Comparison of ENCODE assay signal across 12 cellular contexts in the genomic region with DNA sequence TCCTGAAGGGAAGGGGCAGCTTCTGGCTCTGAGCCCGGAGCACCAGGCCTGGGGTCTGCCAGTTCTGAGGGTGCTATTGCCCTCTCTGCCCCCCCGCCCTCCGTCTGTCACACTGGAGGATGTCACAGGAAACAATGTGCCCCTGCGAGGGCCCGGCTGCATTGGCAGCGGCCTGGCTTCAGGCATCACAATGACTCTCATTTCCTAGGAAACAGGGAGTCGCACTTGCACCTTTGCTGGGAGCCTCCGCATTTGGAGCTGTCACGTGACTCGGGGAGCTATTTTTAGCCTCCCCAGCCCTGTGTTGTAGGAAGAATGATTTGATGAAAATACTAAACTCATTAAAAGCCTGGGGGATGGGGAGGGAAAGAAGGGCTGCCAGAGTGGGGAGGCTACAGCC.
A peak's percentile ranks its signal among the peaks of the same experiment; 100 is the strongest.
DNase-seq lines count a peak whose midpoint lies in the region; ATAC-seq, FAIRE-seq and TF ChIP-seq lines count a peak whose summit lies in the region.
"Had no signal": no experiment of that assay in that cellular context is flagged by ENCODE, and none has a peak within 500 bp of the region (broad histone marks: within the 10 kb centered on the region; RNA-seq: fewer than 3 reads in every experiment).

No MANE protein-coding gene starts in this region.

- H3K4me1 ChIP-seq in GM23248 (ENCODE audit: insufficient read depth) (no peaks in the 10 kb centered on the region), heart right ventricle (peaks cover 0 to 24% (median 12%) of the 10 kb centered on the region in 9 donors)

- H2AFZ ChIP-seq in GM23248, result no peak overlapping the region

- no peak overlapping the region for H3K9ac ChIP-seq in GM23248

- ATAC-seq in heart right ventricle (peak; percentile 29 to 87 (median 77)), GM18502 (IDR thresholded peaks at IDR 0.05; ENCODE audit: poor library complexity, unreplicated experiment) (no peak), left colon (no peak)
- ATAC-seq: CD8-positive, alpha-beta T cell had no signal

- no peaks in the 10 kb centered on the region for H3K36me3 ChIP-seq in GM23248 (ENCODE audit: low read depth)
- H3K36me3 ChIP-seq in heart right ventricle, result no peaks in the 10 kb centered on the region

- H3K27me3 ChIP-seq in GM23248 (replicated peaks; ENCODE audit: insufficient read depth) (no peaks in the 10 kb centered on the region; the same call in 1 of the 2 replicates), heart right ventricle (no peaks in the 10 kb centered on the region)

- no peaks in the 10 kb centered on the region for H3K79me2 ChIP-seq in GM23248 (ENCODE audit: insufficient read depth)

- no peaks in the 10 kb centered on the region for H3F3A ChIP-seq in GM23248 (ENCODE audit: insufficient read depth)

- no peak for FAIRE-seq in H54 (lab: Jason Lieb, UNC)

- intact Hi-C loops in heart right ventricle (cut with DNase I), result no loop called here
- intact Hi-C loops in left colon (cut with DNase I, micrococcal nuclease), result no loop called here

- peak; percentile 37 for DNase-seq in GM23248
- peak; percentile 17 for DNase-seq in NCI-H748 treated with DMSO at 0.1 percent for 48 hours (lab: John Stamatoyannopoulos, UW)
- peak; percentile 33 to 47 for DNase-seq in heart right ventricle
- DNase-seq in putamen (ENCODE audit: low spot score), result peak; percentile 68
- no peak for DNase-seq in effector CD4-positive, alpha-beta T cell
- no peak for DNase-seq in left colon
- no peak for DNase-seq in H54 (ENCODE audit: insufficient read length, low spot score)
- DNase-seq: activated naive CD4-positive, alpha-beta T cell; CD8-positive, alpha-beta T cell; NCI-H2029 treated with DMSO at 0.1 percent for 48 hours; stimulated activated naive CD4-positive, alpha-beta T cell treated with Interleukin-2 at 50 U/mL for 16 hours had no signal

- H3K9me3 ChIP-seq in GM23248 (ENCODE audit: low read depth), result no peaks in the 10 kb centered on the region
- peaks cover 0 to 6% (median 0%) of the 10 kb centered on the region in 11 donors for H3K9me3 ChIP-seq in heart right ventricle

- no peaks in the 10 kb centered on the region for H4K20me1 ChIP-seq in GM23248 (ENCODE audit: insufficient read depth)

- in situ Hi-C loops in GM23248 (cut with MboI), result no loop called here

- no peak overlapping the region for H3K4me2 ChIP-seq in GM23248 (ENCODE audit: unreplicated experiment)

- H3K27ac ChIP-seq in GM23248 (no peak overlapping the region), heart right ventricle (no peak overlapping the region)

- TF ChIP-seq POLR2A in H54 (IDR thresholded peaks at IDR 0.05; ENCODE audit: low read depth, low read length), result no peak

- WGBS in GM23248 (ENCODE audit: low coverage in 1 of 2, low lambda C conversion rate in 2 of 2, missing lambda C conversion rate in 2 of 2), 2 experiments, result 22 to 32% methylated on average over 10 of the region's 10 CpGs
- WGBS in heart right ventricle, 2 donors, result 13% methylated on average over 10 of the region's 10 CpGs

- H3K9me2 ChIP-seq in GM23248 (ENCODE audit: insufficient read depth), result no peaks in the 10 kb centered on the region

- H3K4me3 ChIP-seq in GM23248 (no peak overlapping the region), heart right ventricle (peak overlapping the region in 1 of 10 donors; percentile 8)

- TF ChIP-seq CTCF in heart right ventricle (IDR thresholded peaks at IDR 0.05), result no peak

Comparison
In these comparisons a context has a peak if more than half of its experiments do, and no peak if none do; other contexts are left out.
1. DNase-seq: peak in GM23248 (single experiment), NCI-H748 treated with DMSO at 0.1 percent for 48 hours (single experiment), heart right ventricle (2 of 2) and putamen (single experiment); none in effector CD4-positive, alpha-beta T cell (single experiment), left colon (0 of 2) and H54 (single experiment).
2. ATAC-seq: peak in heart right ventricle (8 of 8); none in GM18502 (single experiment) and left colon (single experiment).